In genomic region chr3:167078070-167078622, GRCh38 we compare ENCODE assay signal across 1 cellular context.
TF ChIP-seq lines count a peak whose summit lies in the region.

No MANE protein-coding gene starts in this region.

TF ChIP-seq in SK-N-SH treated with all-trans-retinoic acid at 6 μM for 48 hours, 23 proteins besides CTCF, POLR2A, EP300 and RAD21 (continued from another document):
- TF ChIP-seq, protein P1, sequence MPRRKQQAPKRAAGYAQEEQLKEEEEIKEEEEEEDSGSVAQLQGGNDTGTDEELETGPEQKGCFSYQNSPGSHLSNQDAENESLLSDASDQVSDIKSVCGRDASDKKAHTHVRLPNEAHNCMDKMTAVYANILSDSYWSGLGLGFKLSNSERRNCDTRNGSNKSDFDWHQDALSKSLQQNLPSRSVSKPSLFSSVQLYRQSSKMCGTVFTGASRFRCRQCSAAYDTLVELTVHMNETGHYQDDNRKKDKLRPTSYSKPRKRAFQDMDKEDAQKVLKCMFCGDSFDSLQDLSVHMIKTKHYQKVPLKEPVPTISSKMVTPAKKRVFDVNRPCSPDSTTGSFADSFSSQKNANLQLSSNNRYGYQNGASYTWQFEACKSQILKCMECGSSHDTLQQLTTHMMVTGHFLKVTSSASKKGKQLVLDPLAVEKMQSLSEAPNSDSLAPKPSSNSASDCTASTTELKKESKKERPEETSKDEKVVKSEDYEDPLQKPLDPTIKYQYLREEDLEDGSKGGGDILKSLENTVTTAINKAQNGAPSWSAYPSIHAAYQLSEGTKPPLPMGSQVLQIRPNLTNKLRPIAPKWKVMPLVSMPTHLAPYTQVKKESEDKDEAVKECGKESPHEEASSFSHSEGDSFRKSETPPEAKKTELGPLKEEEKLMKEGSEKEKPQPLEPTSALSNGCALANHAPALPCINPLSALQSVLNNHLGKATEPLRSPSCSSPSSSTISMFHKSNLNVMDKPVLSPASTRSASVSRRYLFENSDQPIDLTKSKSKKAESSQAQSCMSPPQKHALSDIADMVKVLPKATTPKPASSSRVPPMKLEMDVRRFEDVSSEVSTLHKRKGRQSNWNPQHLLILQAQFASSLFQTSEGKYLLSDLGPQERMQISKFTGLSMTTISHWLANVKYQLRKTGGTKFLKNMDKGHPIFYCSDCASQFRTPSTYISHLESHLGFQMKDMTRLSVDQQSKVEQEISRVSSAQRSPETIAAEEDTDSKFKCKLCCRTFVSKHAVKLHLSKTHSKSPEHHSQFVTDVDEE (CRISPR knock-in tag; IDR thresholded peaks at IDR 0.05) = no peak
- TF ChIP-seq ARNTL (CRISPR knock-in tag; IDR thresholded peaks at IDR 0.05; ENCODE audit: borderline replicate concordance, low read depth) = no peak
- no peak for TF ChIP-seq ZFP30 (CRISPR knock-in tag; IDR thresholded peaks at IDR 0.05)
- no peak for TF ChIP-seq CSRNP3 (CRISPR knock-in tag; IDR thresholded peaks at IDR 0.05)
- TF ChIP-seq ISL1 (CRISPR knock-in tag; IDR thresholded peaks at IDR 0.05) = no peak
- no peak for TF ChIP-seq PATZ1 (CRISPR knock-in tag; IDR thresholded peaks at IDR 0.05; ENCODE audit: borderline replicate concordance)
- TF ChIP-seq RARB (CRISPR knock-in tag; IDR thresholded peaks at IDR 0.05) = no peak
- no peak for TF ChIP-seq OSR1 (CRISPR knock-in tag; IDR thresholded peaks at IDR 0.05)
- no peak for TF ChIP-seq ZFP3 (CRISPR knock-in tag; IDR thresholded peaks at IDR 0.05)
- no peak for TF ChIP-seq ZC3H10 (CRISPR knock-in tag; IDR thresholded peaks at IDR 0.05)
- no peak for TF ChIP-seq PPARA (CRISPR knock-in tag; IDR thresholded peaks at IDR 0.05; ENCODE audit: borderline replicate concordance)
